ENCODE assay signal across 6 cellular contexts in genomic region chr6:81594501-81594900, GRCh38.
"Had no signal": no experiment of that assay in that cellular context is flagged by ENCODE, and none has a peak within 500 bp of the region (broad histone marks: within the 10 kb centered on the region; RNA-seq: fewer than 3 reads in every experiment).

No MANE protein-coding gene starts in this region.

- ATAC-seq: GM23338 had no signal

- H3K4me2 ChIP-seq: GM23338 had no signal

- FAIRE-seq: H1, H54, HTR-8/SVneo had no signal

- H3K4me3 ChIP-seq: GM23338 had no signal

- H2AFZ ChIP-seq: GM23338 had no signal

- DNase-seq: H9, HCEC 1CT had no signal
